9 cellular contexts compared by ENCODE assay signal in genomic region chr17:78174870-78175642, GRCh38. TPM values are rescaled to one million over a fixed set of nuclear protein-coding genes. Genes with fewer than 3 reads are reported as not detected.
A peak's percentile ranks its signal among the peaks of the same experiment; 100 is the strongest.
DNase-seq lines count a peak whose midpoint lies in the region; ATAC-seq, FAIRE-seq and TF ChIP-seq lines count a peak whose summit lies in the region.
"Had no signal": no experiment of that assay in that cellular context is flagged by ENCODE, and none has a peak within 500 bp of the region (broad histone marks: within the 10 kb centered on the region; RNA-seq: fewer than 3 reads in every experiment).

No MANE protein-coding gene starts in this region.

- H3K27ac ChIP-seq in OCI-LY3 (ENCODE audit: low read length) (peak overlapping the region; percentile 96), left ventricle myocardium inferior (replicated peaks) (peak overlapping the region; percentile 91)

- H3K4me1 Mint-ChIP-seq in stimulated activated memory B cell treated with anti-CD40 and anti-IgM and Interleukin-4, amounts not matched to agents 10 μg/mL and 1 μg/mL and 100 μg/mL, for 72 hours = peaks cover 92% of the 10 kb centered on the region

- peak; percentile 42 for TF ChIP-seq CTCF in OCI-LY3 (IDR thresholded peaks at IDR 0.05; ENCODE audit: low read depth, low read length)
- TF ChIP-seq CTCF in left ventricle myocardium inferior (IDR thresholded peaks at IDR 0.05; ENCODE audit: borderline replicate concordance) = no peak

- H3K4me2 ChIP-seq in OCI-LY3 (ENCODE audit: low read length) = peak overlapping the region; percentile 99

- H3K9ac ChIP-seq in OCI-LY3 (ENCODE audit: low read length) = peak overlapping the region; percentile 65

- H3K36me3 ChIP-seq in OCI-LY3 (replicated peaks; ENCODE audit: low read depth, low read length) (peaks cover 70% of the 10 kb centered on the region), left ventricle myocardium inferior (peaks cover 18% of the 10 kb centered on the region)

- H3K9me3 ChIP-seq in OCI-LY3 (ENCODE audit: insufficient read depth, low read length) (no peaks in the 10 kb centered on the region), left ventricle myocardium inferior (replicated peaks) (no peaks in the 10 kb centered on the region)

- intact Hi-C loops in left ventricle myocardium inferior (cut with micrococcal nuclease) = loop anchor here (5.0 kb wide), 1 partner anchor 63 kb away; no protein-coding TSS in a partner anchor

- no peaks in the 10 kb centered on the region for H3K9me3 Mint-ChIP-seq in stimulated activated memory B cell treated with anti-CD40 and anti-IgM and Interleukin-4, amounts not matched to agents 10 μg/mL and 1 μg/mL and 100 μg/mL, for 72 hours

- H4K20me1 ChIP-seq in OCI-LY3 (ENCODE audit: insufficient read depth, low read length) = peaks cover 14% of the 10 kb centered on the region; the same call in 1 of the 2 replicates

- DNase-seq in GM12892 (ENCODE audit: insufficient read length) (no peak), left ventricle myocardium inferior (no peak), NCI-H1930 (lab: John Stamatoyannopoulos, UW) (no peak), midbrain (lab: John Stamatoyannopoulos, UW) (no peak)
- no peak for DNase-seq in stimulated activated CD4-positive, alpha-beta T cell treated with anti-CD3 and anti-CD28 coated beads, Interleukin-12 subunit alpha, Interleukin-12 subunit beta, amount 100 ng/mL, for 4 hours
- DNase-seq: Kasumi-1 had no signal

- no peak overlapping the region for H2AFZ ChIP-seq in OCI-LY3 (ENCODE audit: low read depth, low read length)

- H3K27me3 ChIP-seq in OCI-LY3 (ENCODE audit: low read depth, low read length) = no peaks in the 10 kb centered on the region
- no peaks in the 10 kb centered on the region for H3K27me3 ChIP-seq in left ventricle myocardium inferior (ENCODE audit: low read depth)

- H3K4me1 ChIP-seq in OCI-LY3 (ENCODE audit: low read length) (peaks cover 72% of the 10 kb centered on the region), left ventricle myocardium inferior (peaks cover 69% of the 10 kb centered on the region)

- H3K36me3 Mint-ChIP-seq in stimulated activated memory B cell treated with anti-CD40 and anti-IgM and Interleukin-4, amounts not matched to agents 10 μg/mL and 1 μg/mL and 100 μg/mL, for 72 hours = peaks cover 69% of the 10 kb centered on the region

- no peak for ATAC-seq in stimulated activated memory B cell treated with anti-CD40 and anti-IgM and Interleukin-4, amounts not matched to agents 10 μg/mL and 1 μg/mL and 100 μg/mL, for 72 hours
- no peak for ATAC-seq in HG03175 (IDR thresholded peaks at IDR 0.05; ENCODE audit: unreplicated experiment)

- H3K4me3 Mint-ChIP-seq in stimulated activated memory B cell treated with anti-CD40 and anti-IgM and Interleukin-4, amounts not matched to agents 10 μg/mL and 1 μg/mL and 100 μg/mL, for 72 hours = peak overlapping the region; percentile 88

- FAIRE-seq in GM12892 (lab: Jason Lieb, UNC) = no peak

- H3K4me3 ChIP-seq in OCI-LY3 (ENCODE audit: low read length) (peak overlapping the region; percentile 6; the same call in 1 of the 2 replicates), left ventricle myocardium inferior (peak overlapping the region; percentile 40)

- H3K27me3 Mint-ChIP-seq in stimulated activated memory B cell treated with anti-CD40 and anti-IgM and Interleukin-4, amounts not matched to agents 10 μg/mL and 1 μg/mL and 100 μg/mL, for 72 hours = no peaks in the 10 kb centered on the region

- peak; percentile 50 for TF ChIP-seq POLR2A in GM12892 (IDR thresholded peaks at IDR 0.05; ENCODE audit: low read depth, low read length)

- peaks cover 32% of the 10 kb centered on the region for H3K79me2 ChIP-seq in OCI-LY3 (ENCODE audit: low read length)

- H3K27ac Mint-ChIP-seq in stimulated activated memory B cell treated with anti-CD40 and anti-IgM and Interleukin-4, amounts not matched to agents 10 μg/mL and 1 μg/mL and 100 μg/mL, for 72 hours = peak overlapping the region; percentile 98

RNA-seq across cellular contexts. Expression of gene SYNGR2, which starts 6.7 kb away (rescaled TPM):
- 166 TPM for polyA plus RNA-seq in GM12892 (2012; ENCODE audit: missing spikeins)
- 86.9 TPM for total RNA-seq in left ventricle myocardium inferior

RNA-seq across cellular contexts. Expression of gene TK1, which starts 11.8 kb away (rescaled TPM):
- polyA plus RNA-seq in GM12892 (2012; ENCODE audit: missing spikeins) = 49.8 TPM
- 1.8 TPM for total RNA-seq in left ventricle myocardium inferior

RNA-seq across cellular contexts. Expression of gene AFMID, which starts 12.1 kb away (rescaled TPM):
- polyA plus RNA-seq in GM12892 (2012; ENCODE audit: missing spikeins) = 72.8 TPM
- total RNA-seq in left ventricle myocardium inferior = 22.5 TPM

RNA-seq across cellular contexts. Expression of gene C17orf99, which starts 28.9 kb away (rescaled TPM):
- polyA plus RNA-seq in GM12892 (2012; ENCODE audit: missing spikeins) = 4.3 TPM
- total RNA-seq in left ventricle myocardium inferior = not detected

RNA-seq across cellular contexts. Expression of gene BIRC5, which starts 39.0 kb away (rescaled TPM):
- 22.0 TPM for polyA plus RNA-seq in GM12892 (2012; ENCODE audit: missing spikeins)
- 0.69 TPM for total RNA-seq in left ventricle myocardium inferior
